In the genomic region with DNA sequence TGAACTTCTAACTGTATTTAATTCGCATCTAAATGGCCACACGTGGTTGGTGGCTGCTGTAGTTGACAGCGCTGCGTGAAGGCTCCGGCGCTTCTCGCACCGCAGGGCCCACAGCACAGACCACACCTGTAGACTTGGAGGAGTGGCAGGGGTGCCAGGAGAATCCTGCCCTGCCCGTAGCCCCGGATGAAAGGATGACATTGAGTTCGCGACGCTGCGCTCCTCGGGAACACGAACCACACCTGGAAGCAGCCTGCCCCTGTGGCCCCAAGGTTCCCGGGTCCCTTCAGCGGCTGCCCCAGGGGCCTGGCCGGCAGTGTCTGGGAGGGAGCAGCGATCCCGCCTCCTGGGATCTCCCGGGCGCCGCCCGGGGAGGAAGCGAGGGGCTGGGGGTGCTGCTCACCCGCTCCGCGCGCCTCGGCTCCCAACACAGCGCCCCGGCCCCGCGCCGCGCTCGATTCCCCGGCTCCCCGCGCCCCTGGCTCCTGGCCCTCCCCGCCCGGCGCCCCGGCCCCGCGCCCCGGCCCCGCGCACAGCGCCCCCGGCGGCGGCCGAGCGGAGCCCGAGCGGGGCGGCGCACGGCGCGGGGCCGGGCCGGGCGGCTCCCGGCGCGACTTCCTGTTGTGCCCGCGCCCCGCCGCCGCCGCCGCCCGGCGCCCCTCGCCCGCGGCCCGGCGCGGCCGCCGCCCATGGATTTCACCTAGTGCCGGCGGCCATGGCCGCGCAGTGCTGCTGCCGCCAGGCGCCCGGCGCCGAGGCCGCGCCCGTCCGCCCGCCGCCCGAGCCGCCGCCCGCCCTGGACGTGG, we compare ENCODE assay signal across 8 cellular contexts. TPM values are rescaled to one million over a fixed set of nuclear protein-coding genes. Genes with fewer than 3 reads are reported as not detected.
DNase-seq lines count a peak whose midpoint lies in the region; ATAC-seq and TF ChIP-seq lines count a peak whose summit lies in the region.

TSS of gene RNPEPL1 (plus strand) at position 613 of the 806 bp plus-strand sequence. CDS start at position 716, 103 bp downstream.

- no peaks in the 10 kb centered on the region for H3K36me3 ChIP-seq in BE2C
- H3K36me3 ChIP-seq in HUES6 (ENCODE audit: control insufficient read depth, insufficient read depth, low read length), result no peaks in the 10 kb centered on the region
- no peaks in the 10 kb centered on the region for H3K36me3 ChIP-seq in iPS-18a (ENCODE audit: control insufficient read depth, low read depth, low read length)
- peaks cover 0 to 10% (median 2%) of the 10 kb centered on the region in 4 donors for H3K36me3 ChIP-seq in sigmoid colon

- H3K27ac ChIP-seq in HUES6 (ENCODE audit: low read depth, low read length) (no peak within 1 kb of the TSS), iPS-18a (ENCODE audit: low read length) (no peak within 1 kb of the TSS), sigmoid colon (peak within 1 kb of the TSS; percentile 93 to 98 (median 96))

- H3K9me3 ChIP-seq in BE2C (no peaks in the 10 kb centered on the region), HUES6 (ENCODE audit: control insufficient read depth, insufficient read depth, low read depth, low read length) (no peaks in the 10 kb centered on the region), T-helper 17 cell (ENCODE audit: control insufficient read depth, low read length, poor library complexity, severe bottlenecking) (no peaks in the 10 kb centered on the region), iPS-18a (ENCODE audit: control insufficient read depth, low read depth, low read length) (no peaks in the 10 kb centered on the region), sigmoid colon (no peaks in the 10 kb centered on the region)

- no TSS peak for BruUV-seq in MCF 10A (replicated peaks; lab: Mats Ljungman, UMichigan)

- TF ChIP-seq EP300 in sigmoid colon (IDR thresholded peaks at IDR 0.05), result no peak

- H3K27me3 ChIP-seq in BE2C (no peaks in the 10 kb centered on the region), HUES6 (ENCODE audit: control insufficient read depth, insufficient read depth, low read length) (peaks cover 30% of the 10 kb centered on the region), iPS-18a (ENCODE audit: control insufficient read depth, insufficient read depth, low read length) (peaks cover 38% of the 10 kb centered on the region), sigmoid colon (no peaks in the 10 kb centered on the region)

- POLR2A ChIA-PET in MCF 10A (lab: Yijun Ruan, JAX), result interaction anchor here (1.1 to 10.7 kb wide), 7 partner anchors 7 to 272 kb away, joined by 3 to 275 read pairs (median 21); partner anchors contain the start of genes CAPN10 and DUSP28

- ATAC-seq in GM19035 (IDR thresholded peaks at IDR 0.05; ENCODE audit: unreplicated experiment) (peak; percentile 27), T-helper 17 cell (peak; percentile 26), GM21526 (IDR thresholded peaks at IDR 0.05; ENCODE audit: low FRiP score, unreplicated experiment) (no peak)

- CTCF ChIA-PET in MCF 10A (lab: Yijun Ruan, JAX), result interaction anchor here (1.2 to 1.3 kb wide), 2 partner anchors 12 to 37 kb away, joined by 3 to 6 read pairs; no protein-coding TSS in a partner anchor

- peaks cover 21% of the 10 kb centered on the region for H3K4me1 ChIP-seq in BE2C
- H3K4me1 ChIP-seq in HUES6 (ENCODE audit: control insufficient read depth, insufficient read depth, low read length), result peaks cover 29% of the 10 kb centered on the region
- H3K4me1 ChIP-seq in iPS-18a (ENCODE audit: control insufficient read depth, low read depth, low read length), result no peaks in the 10 kb centered on the region
- peaks cover 0 to 55% (median 50%) of the 10 kb centered on the region in 4 donors for H3K4me1 ChIP-seq in sigmoid colon

- peaks cover 3% of the 10 kb centered on the region for H3K36me3 Mint-ChIP-seq in T-helper 17 cell (ENCODE audit: low read depth)
- peaks cover 8% of the 10 kb centered on the region for H3K36me3 Mint-ChIP-seq in MCF 10A (ENCODE audit: insufficient read depth, unreplicated experiment)

- H3K9me3 Mint-ChIP-seq in MCF 10A (ENCODE audit: unreplicated experiment), result no peaks in the 10 kb centered on the region

- TF ChIP-seq POLR2A in sigmoid colon (IDR thresholded peaks at IDR 0.05), result no peak

- WGBS in sigmoid colon, 2 donors, result 1% methylated on average over 106 of the region's 106 CpGs

- no peaks in the 10 kb centered on the region for H3K27me3 Mint-ChIP-seq in T-helper 17 cell
- no peaks in the 10 kb centered on the region for H3K27me3 Mint-ChIP-seq in MCF 10A (ENCODE audit: insufficient read depth, unreplicated experiment)

- H3K9ac ChIP-seq in HUES6 (ENCODE audit: low read length), result peak within 1 kb of the TSS; percentile 40
- no peak within 1 kb of the TSS for H3K9ac ChIP-seq in iPS-18a (ENCODE audit: low read length)

- H3K4me3 Mint-ChIP-seq in T-helper 17 cell (peak within 1 kb of the TSS; percentile 93), MCF 10A (ENCODE audit: unreplicated experiment) (peak within 1 kb of the TSS; percentile 78)

- DNase-seq in BE2C (peak; percentile 51), T-helper 17 cell (peak; percentile 46 to 64 (median 57)), MCF 10A (ENCODE audit: unreplicated experiment) (peak; percentile 47), sigmoid colon (peak; percentile 72)

- TF ChIP-seq CTCF in BE2C (IDR thresholded peaks at IDR 0.05; ENCODE audit: low read depth, low read length), result no peak
- TF ChIP-seq CTCF in MCF 10A (IDR thresholded peaks at IDR 0.05; ENCODE audit: unreplicated experiment), result no peak
- TF ChIP-seq CTCF in sigmoid colon (IDR thresholded peaks at IDR 0.05), result no peak

- H3K4me3 ChIP-seq in BE2C (ENCODE audit: low read depth, low read length) (peak within 1 kb of the TSS; percentile 70), HUES6 (ENCODE audit: low read depth, low read length) (peak within 1 kb of the TSS; percentile 69), iPS-18a (ENCODE audit: low read length) (peak within 1 kb of the TSS; percentile 51), sigmoid colon (peak within 1 kb of the TSS; percentile 58 to 85 (median 81))

- H3K27ac Mint-ChIP-seq in T-helper 17 cell, result peak within 1 kb of the TSS; percentile 100
- H3K27ac Mint-ChIP-seq in MCF 10A (ENCODE audit: low read depth, unreplicated experiment), result peak within 1 kb of the TSS; percentile 80

- peaks cover 46% of the 10 kb centered on the region for H3K4me1 Mint-ChIP-seq in T-helper 17 cell
- peaks cover 28% of the 10 kb centered on the region for H3K4me1 Mint-ChIP-seq in MCF 10A (ENCODE audit: insufficient read depth, unreplicated experiment)

- intact Hi-C loops in MCF 10A (cut with micrococcal nuclease) (loop anchor here (2.0 to 5.0 kb wide), 2 partner anchors 19 to 56 kb away; partner anchors contain the start of gene CAPN10), sigmoid colon (cut with DNase I) (loop anchor here (2.0 to 10.0 kb wide), 4 partner anchors 19 to 747 kb away; partner anchors contain the start of genes CAPN10, GPC1, HDLBP and SEPTIN2)

RNA-seq across cellular contexts. Expression of gene RNPEPL1, which starts in this region (rescaled TPM):
- 44.6 TPM for polyA plus RNA-seq in BE2C (2012; ENCODE audit: insufficient read depth, insufficient read length, low read depth)
- total RNA-seq in T-helper 17 cell, result 100 to 1,000 TPM; 111 to 130 TPM
- 31.5 and 33.7 TPM in 2 replicates for total RNA-seq in MCF 10A (2022)
- 10 to 100 TPM; 23.1 to 87.8 (median 28.4) TPM for total RNA-seq in sigmoid colon
- 100 to 1,000 TPM in 2 of 3 donors, 10 to 100 TPM in 1; 64.3 to 136 (median 102) TPM for polyA plus RNA-seq in sigmoid colon

Comparison
In these comparisons a context has a peak if more than half of its experiments do, and no peak if none do; other contexts are left out.
1. H3K27ac ChIP-seq: peak in sigmoid colon (4 of 4); none in HUES6 (single experiment) and iPS-18a (single experiment).
2. Peak in every context shown above with its lines, with median percentiles within 50 percentile points of each other: DNase-seq and H3K4me3 ChIP-seq.